15 cellular contexts compared by ENCODE assay signal in the genomic region with DNA sequence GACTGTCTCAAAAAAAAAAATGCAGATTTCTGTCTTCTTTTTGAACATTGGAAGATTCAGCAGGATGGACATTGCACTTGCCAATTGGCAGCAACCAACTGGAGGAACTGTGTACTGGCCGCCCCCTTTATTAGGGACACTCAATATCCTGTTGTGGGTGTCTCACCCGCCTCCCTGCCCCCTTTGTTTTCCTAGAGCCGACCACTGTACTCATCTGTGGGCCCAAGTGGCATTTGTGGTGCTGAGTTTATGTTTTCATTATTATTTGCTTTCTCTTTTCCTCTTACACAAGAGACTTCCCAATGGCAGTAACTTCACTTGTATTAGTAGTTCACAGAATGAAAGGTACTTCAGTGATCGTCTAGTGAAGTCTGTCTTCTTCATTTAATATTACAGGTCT.
DNase-seq lines count a peak whose midpoint lies in the region; ATAC-seq and TF ChIP-seq lines count a peak whose summit lies in the region.
"Had no signal": no experiment of that assay in that cellular context is flagged by ENCODE, and none has a peak within 500 bp of the region (broad histone marks: within the 10 kb centered on the region; RNA-seq: fewer than 3 reads in every experiment).

No MANE protein-coding gene starts in this region.

- H3K79me2 ChIP-seq in osteoblast (ENCODE audit: insufficient read depth, low read length): no peaks in the 10 kb centered on the region

- no peak overlapping the region for H3K4me3 ChIP-seq in left ventricle myocardium inferior
- no peak overlapping the region for H3K4me3 ChIP-seq in heart right ventricle
- H3K4me3 ChIP-seq in coronary artery: no peak overlapping the region
- no peak overlapping the region for H3K4me3 ChIP-seq in osteoblast (ENCODE audit: insufficient read depth, low read length)
- H3K4me3 ChIP-seq: BLaER1 treated with 17β-estradiol and CSF1 and Interleukin-3, amounts not matched to agents 10 nM and 100 nM; GM12878; HAP-1 had no signal

- no peaks in the 10 kb centered on the region for H4K20me1 ChIP-seq in osteoblast (ENCODE audit: insufficient read depth, low read length)
- H4K20me1 ChIP-seq: BLaER1 treated with 17β-estradiol and CSF1 and Interleukin-3, amounts not matched to agents 10 nM and 100 nM had no signal

- DNase-seq in left ventricle myocardium inferior (no peak), heart right ventricle (no peak), coronary artery (ENCODE audit: low spot score) (no peak), osteoblast (ENCODE audit: insufficient read length, low spot score, missing footprints) (no peak), NCI-H226 (no peak), GM13976 (ENCODE audit: low spot score) (no peak)
- DNase-seq in stimulated activated naive CD8-positive, alpha-beta T cell treated with anti-CD3 and anti-CD28 coated beads, Interleukin-15, amount 100 ng/mL, for 72 hours: no peak
- DNase-seq: ACHN; CD4-positive, alpha-beta T cell; DMS79; GOT3 had no signal

- WGBS in heart right ventricle, 2 donors: 57 to 75% methylated on average over 4 of the region's 4 CpGs

- H3K4me2 ChIP-seq in osteoblast (ENCODE audit: insufficient read depth, low read length): peak overlapping the region; percentile 24

- no peak for ATAC-seq in heart right ventricle
- ATAC-seq in stimulated activated naive CD8-positive, alpha-beta T cell treated with anti-CD3 and anti-CD28 coated beads, Interleukin-15, amount 100 ng/mL, for 72 hours: no peak
- ATAC-seq: GM12878, HepG2 had no signal

- intact Hi-C loops in left ventricle myocardium inferior (cut with micrococcal nuclease): loop anchor here (10.0 kb wide), 1 partner anchor 123 kb away; a partner anchor contains a TSS
- intact Hi-C loops in heart right ventricle (cut with DNase I): loop anchor here in 7 of 10 donors (5.0 to 10.0 kb wide), 9 partner anchors 39 to 963 kb away; a partner anchor contains a TSS

- peak overlapping the region; percentile 43 for H2AFZ ChIP-seq in osteoblast (ENCODE audit: low read length)

- H3K4me1 ChIP-seq in left ventricle myocardium inferior: peaks cover 65% of the 10 kb centered on the region
- peaks cover 3 to 70% (median 48%) of the 10 kb centered on the region in 9 donors for H3K4me1 ChIP-seq in heart right ventricle
- H3K4me1 ChIP-seq in osteoblast (ENCODE audit: insufficient read depth, low read length): peaks cover 24% of the 10 kb centered on the region

- in situ Hi-C loops in GM13976 (cut with MboI; ENCODE audit: low sequenced_read_pairs, unreplicated experiment): loop anchor here (25.0 kb wide), 2 partner anchors 281 to 956 kb away; a partner anchor contains a TSS

- TF ChIP-seq CTCF in left ventricle myocardium inferior (IDR thresholded peaks at IDR 0.05; ENCODE audit: borderline replicate concordance) (no peak), heart right ventricle (IDR thresholded peaks at IDR 0.05) (no peak), coronary artery (IDR thresholded peaks at IDR 0.05) (no peak), osteoblast (IDR thresholded peaks at IDR 0.05; ENCODE audit: extremely low read depth, low read depth, low read length) (no peak), GM13976 (IDR thresholded peaks at IDR 0.05; ENCODE audit: borderline replicate concordance, control extremely low read depth, extremely low read depth, insufficient read depth, missing control alignments) (no peak)

- no peak overlapping the region for H3K4me3 Mint-ChIP-seq in stimulated activated naive CD8-positive, alpha-beta T cell treated with anti-CD3 and anti-CD28 coated beads, Interleukin-15, amount 100 ng/mL, for 72 hours
- H3K4me3 Mint-ChIP-seq: CD4-positive, alpha-beta T cell had no signal

- no peaks in the 10 kb centered on the region for H3K27me3 ChIP-seq in left ventricle myocardium inferior (ENCODE audit: low read depth)
- H3K27me3 ChIP-seq in heart right ventricle: no peaks in the 10 kb centered on the region
- no peaks in the 10 kb centered on the region for H3K27me3 ChIP-seq in osteoblast (ENCODE audit: insufficient read depth, low read length)
- H3K27me3 ChIP-seq: BLaER1 treated with 17β-estradiol and CSF1 and Interleukin-3, amounts not matched to agents 10 nM and 100 nM had no signal

- no peak overlapping the region for H3K27ac Mint-ChIP-seq in stimulated activated naive CD8-positive, alpha-beta T cell treated with anti-CD3 and anti-CD28 coated beads, Interleukin-15, amount 100 ng/mL, for 72 hours
- H3K27ac Mint-ChIP-seq: CD4-positive, alpha-beta T cell had no signal

- H3K9me3 ChIP-seq in left ventricle myocardium inferior (replicated peaks) (no peaks in the 10 kb centered on the region), heart right ventricle (no peaks in the 10 kb centered on the region), osteoblast (ENCODE audit: low read depth, low read length) (no peaks in the 10 kb centered on the region)
- H3K9me3 ChIP-seq: BLaER1 treated with 17β-estradiol and CSF1 and Interleukin-3, amounts not matched to agents 10 nM and 100 nM; HAP-1 had no signal

- no peaks in the 10 kb centered on the region for H3K9me3 Mint-ChIP-seq in stimulated activated naive CD8-positive, alpha-beta T cell treated with anti-CD3 and anti-CD28 coated beads, Interleukin-15, amount 100 ng/mL, for 72 hours
- H3K9me3 Mint-ChIP-seq: CD4-positive, alpha-beta T cell had no signal

- H3K36me3 ChIP-seq in left ventricle myocardium inferior (no peaks in the 10 kb centered on the region), heart right ventricle (peaks cover 0 to 20% (median 0%) of the 10 kb centered on the region in 9 donors), osteoblast (ENCODE audit: insufficient read depth, low read length) (no peaks in the 10 kb centered on the region)
- H3K36me3 ChIP-seq: HAP-1 had no signal

- peaks cover 6% of the 10 kb centered on the region for H3K4me1 Mint-ChIP-seq in stimulated activated naive CD8-positive, alpha-beta T cell treated with anti-CD3 and anti-CD28 coated beads, Interleukin-15, amount 100 ng/mL, for 72 hours

- H3K27ac ChIP-seq in left ventricle myocardium inferior (replicated peaks): peak overlapping the region; percentile 0
- H3K27ac ChIP-seq in heart right ventricle: no peak overlapping the region
- peak overlapping the region; percentile 18 to 33 for H3K27ac ChIP-seq in coronary artery
- H3K27ac ChIP-seq in osteoblast (ENCODE audit: low read depth, low read length): peak overlapping the region; percentile 25
- H3K27ac ChIP-seq: BLaER1 treated with 17β-estradiol and CSF1 and Interleukin-3, amounts not matched to agents 10 nM and 100 nM had no signal

- H3K27me3 Mint-ChIP-seq in stimulated activated naive CD8-positive, alpha-beta T cell treated with anti-CD3 and anti-CD28 coated beads, Interleukin-15, amount 100 ng/mL, for 72 hours: peaks cover 52% of the 10 kb centered on the region

Comparison
In these comparisons a context has a peak if more than half of its experiments do, and no peak if none do; other contexts are left out.
1. H3K27ac ChIP-seq: peak in left ventricle myocardium inferior (single experiment), coronary artery (2 of 2) and osteoblast (single experiment); none in heart right ventricle (0 of 10).